28 cellular contexts compared by ENCODE assay signal in the genomic region with DNA sequence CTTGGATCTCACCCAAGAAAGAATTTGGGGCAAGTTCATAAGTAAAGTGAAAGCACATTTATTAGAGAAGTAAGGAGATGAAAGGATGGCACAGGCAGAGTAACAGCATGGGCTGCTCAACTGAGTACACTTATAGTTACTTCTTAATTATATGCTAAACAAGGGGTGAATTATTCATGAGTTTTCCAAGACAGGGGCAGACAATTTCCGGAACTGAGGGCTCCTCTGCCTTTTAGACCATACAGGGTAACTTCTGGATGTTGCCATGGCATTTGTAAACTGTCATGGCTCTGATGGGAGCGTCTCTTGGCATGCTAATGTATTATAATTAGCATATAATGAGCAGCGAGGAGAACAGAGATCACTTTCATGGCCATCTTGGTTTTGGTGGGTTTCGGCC.
"Had no signal": no experiment of that assay in that cellular context is flagged by ENCODE, and none has a peak within 500 bp of the region (broad histone marks: within the 10 kb centered on the region; RNA-seq: fewer than 3 reads in every experiment).

No MANE protein-coding gene starts in this region.

- H3K36me3 ChIP-seq: left lung, lower lobe of right lung, ovary, right atrium auricular region, right lobe of liver, tibial nerve, upper lobe of left lung, vagina had no signal

- H3K4me1 ChIP-seq: left lung, lower lobe of right lung, right atrium auricular region, right lobe of liver, upper lobe of left lung, vagina had no signal

- H3K27me3 ChIP-seq: left lung, ovary, right atrium auricular region, right lobe of liver, tibial nerve, upper lobe of left lung, vagina had no signal

- H3K4me1 Mint-ChIP-seq: immature natural killer cell; naive B cell; natural killer cell; stimulated activated memory B cell treated with anti-CD40 and anti-IgM and Interleukin-4, amounts not matched to agents 10 μg/mL and 1 μg/mL and 100 μg/mL, for 72 hours had no signal

- H3K36me3 Mint-ChIP-seq: natural killer cell had no signal

- H3K4me2 ChIP-seq: smooth muscle cell had no signal

- H3K27me3 Mint-ChIP-seq: naive B cell; progenitor cell of endocrine pancreas; stimulated activated memory B cell treated with anti-CD40 and anti-IgM and Interleukin-4, amounts not matched to agents 10 μg/mL and 1 μg/mL and 100 μg/mL, for 72 hours; stimulated activated naive CD8-positive, alpha-beta T cell treated with anti-CD3 and anti-CD28 coated beads, Interleukin-15, amount 100 ng/mL, for 72 hours had no signal

- H3K4me3 ChIP-seq: left lung, lower lobe of right lung, ovary, right atrium auricular region, right lobe of liver, smooth muscle cell, tibial nerve, upper lobe of left lung, vagina had no signal

- FAIRE-seq: islet of Langerhans, kidney had no signal

- H3K9me3 ChIP-seq: ovary, right atrium auricular region, right lobe of liver, tibial nerve, vagina had no signal

- H3K27ac ChIP-seq: left lung, lower lobe of right lung, ovary, right atrium auricular region, right lobe of liver, tibial nerve, upper lobe of left lung, vagina had no signal

- DNase-seq: hypothalamus; immature natural killer cell; kidney; left colon; left lung; lower lobe of right lung; mammary epithelial cell; mesenchymal stem cell; naive B cell; natural killer cell; nephron progenitor cell; ovary; right lobe of liver; stimulated activated CD4-positive, alpha-beta T cell treated with anti-CD3 and anti-CD28 coated beads, Interleukin-1b, Interleukin-23, amount 100 ng/mL, for 48 hours; stimulated activated CD4-positive, alpha-beta T cell treated with anti-CD3 and anti-CD28 coated beads, Interleukin-2, amount 100 ng/mL, for 48 hours; stimulated activated CD4-positive, alpha-beta T cell treated with anti-CD3 and anti-CD28 coated beads, Interleukin-4, amount 100 ng/mL, for 4 hours; stimulated activated CD8-positive, alpha-beta memory T cell treated with anti-CD3 and anti-CD28 coated beads, Interleukin-4, amount 100 ng/mL, for 48 hours; stimulated activated naive CD4-positive, alpha-beta T cell treated with Interleukin-2 at 50 U/mL for 16 hours; stimulated activated naive CD8-positive, alpha-beta T cell treated with anti-CD3 and anti-CD28 coated beads, Interleukin-15, amount 100 ng/mL, for 72 hours; substantia nigra; upper lobe of left lung had no signal

- ATAC-seq: left colon; left lung; lower lobe of right lung; natural killer cell; right lobe of liver; stimulated activated memory B cell treated with anti-CD40 and anti-IgM and Interleukin-4, amounts not matched to agents 10 μg/mL and 1 μg/mL and 100 μg/mL, for 72 hours; stimulated activated naive CD8-positive, alpha-beta T cell treated with anti-CD3 and anti-CD28 coated beads, Interleukin-15, amount 100 ng/mL, for 72 hours had no signal

- H3K4me3 Mint-ChIP-seq: immature natural killer cell; naive B cell; natural killer cell; nephron progenitor cell; stimulated activated memory B cell treated with anti-CD40 and anti-IgM and Interleukin-4, amounts not matched to agents 10 μg/mL and 1 μg/mL and 100 μg/mL, for 72 hours; stimulated activated naive CD8-positive, alpha-beta T cell treated with anti-CD3 and anti-CD28 coated beads, Interleukin-15, amount 100 ng/mL, for 72 hours had no signal

- H3K27ac Mint-ChIP-seq: immature natural killer cell; naive B cell; natural killer cell; nephron progenitor cell; progenitor cell of endocrine pancreas; stimulated activated memory B cell treated with anti-CD40 and anti-IgM and Interleukin-4, amounts not matched to agents 10 μg/mL and 1 μg/mL and 100 μg/mL, for 72 hours had no signal
